ENCODE assay signal across 8 cellular contexts in the genomic region with DNA sequence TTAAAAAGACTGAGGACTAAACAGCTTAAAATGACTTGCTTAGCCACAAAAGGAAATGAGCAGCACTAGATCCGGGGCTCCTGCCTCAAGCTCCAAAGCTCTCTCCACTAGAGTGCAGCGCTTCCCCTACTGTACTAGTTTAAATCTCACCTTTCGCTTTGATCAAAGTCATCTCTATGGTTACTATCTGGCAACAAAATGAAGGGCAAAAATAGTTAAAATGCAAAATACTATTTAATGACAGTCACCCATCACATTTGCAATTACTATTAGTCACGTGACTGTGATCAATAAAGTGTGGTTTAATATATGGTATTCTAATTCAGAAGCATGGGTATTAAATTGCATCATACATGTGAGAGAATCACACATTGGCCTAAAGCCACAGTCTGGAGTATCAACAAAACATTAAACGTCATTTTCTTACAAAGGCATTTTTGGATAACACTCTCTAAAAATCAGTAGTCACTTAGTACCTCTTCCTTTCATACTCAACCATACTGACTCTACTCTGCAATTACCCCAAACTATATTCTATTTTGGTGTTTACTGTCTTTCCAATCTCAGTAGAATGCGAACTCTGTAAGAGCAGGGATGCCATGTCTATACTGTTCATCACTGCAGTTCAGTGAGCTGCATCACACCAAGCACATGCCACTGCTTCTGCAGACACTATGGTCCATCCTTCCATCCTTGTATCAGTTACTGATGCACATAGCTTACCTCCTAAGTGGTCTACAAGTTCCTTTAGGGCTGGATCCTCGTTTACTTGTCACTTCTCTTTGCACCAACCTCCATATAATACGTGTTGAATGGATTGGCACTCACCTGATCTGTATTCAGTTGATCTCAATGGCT. TPM values are rescaled to one million over a fixed set of nuclear protein-coding genes. Genes with fewer than 3 reads are reported as not detected.
DNase-seq lines count a peak whose midpoint lies in the region; ATAC-seq and TF ChIP-seq lines count a peak whose summit lies in the region.

No MANE protein-coding gene starts in this region.

- H3K27me3 ChIP-seq in CD4-positive, alpha-beta memory T cell (ENCODE audit: insufficient read depth, low read length), result no peaks in the 10 kb centered on the region
- H3K27me3 ChIP-seq in subcutaneous abdominal adipose tissue (ENCODE audit: control insufficient read depth in 5 of 5, insufficient read depth in 4 of 5, low read length in 5 of 5), result no peaks in the 10 kb centered on the region

- H3K27ac ChIP-seq in CD4-positive, alpha-beta memory T cell (ENCODE audit: low read depth, low read length), result peak overlapping the region; percentile 48
- peak overlapping the region; percentile 10 for H3K27ac ChIP-seq in subcutaneous abdominal adipose tissue (ENCODE audit: low read depth, low read length)

- peaks cover 75% of the 10 kb centered on the region for H3K4me1 ChIP-seq in CD4-positive, alpha-beta memory T cell (ENCODE audit: insufficient read depth, low read length)
- peaks cover 1 to 43% (median 34%) of the 10 kb centered on the region in 5 donors for H3K4me1 ChIP-seq in subcutaneous abdominal adipose tissue (ENCODE audit: control insufficient read depth in 5 of 5, insufficient read depth in 5 of 5, low read length in 5 of 5)

- peak overlapping the region; percentile 22 to 72 (median 55) for H3K4me3 Mint-ChIP-seq in CD4-positive, alpha-beta memory T cell

- H3K9me3 ChIP-seq in CD4-positive, alpha-beta memory T cell (ENCODE audit: control insufficient read depth in 1 of 2, low read length in 2 of 2), result no peaks in the 10 kb centered on the region
- no peaks in the 10 kb centered on the region for H3K9me3 ChIP-seq in subcutaneous abdominal adipose tissue (ENCODE audit: control insufficient read depth in 5 of 5, low read length in 5 of 5)

- no peak overlapping the region for H3K9ac ChIP-seq in subcutaneous abdominal adipose tissue (ENCODE audit: low read length in 5 of 5)

- CTCF ChIA-PET in CD4-positive, alpha-beta memory T cell (lab: Charles Lee; ENCODE audit: partially characterized antibody), result interaction anchor here (0.8 to 12.1 kb wide), 8 partner anchors 15 to 340 kb away, joined by 3 to 126 read pairs (median 4); a partner anchor contains a TSS

- peak overlapping the region; percentile 79 to 93 (median 90) for H3K27ac Mint-ChIP-seq in CD4-positive, alpha-beta memory T cell

- TF ChIP-seq CTCF in fibroblast of mammary gland (conservative IDR thresholded peaks at IDR 0.05; ENCODE audit: control insufficient read depth, insufficient read depth, low read depth, low read length), result peak; percentile 47

- ATAC-seq in HG02885 (IDR thresholded peaks at IDR 0.05; ENCODE audit: poor library complexity, unreplicated experiment) (no peak), HG02870 (IDR thresholded peaks at IDR 0.05; ENCODE audit: unreplicated experiment) (no peak)

- intact Hi-C loops in CD4-positive, alpha-beta memory T cell (cut with micrococcal nuclease), result loop anchor here (5.0 kb wide), 1 partner anchor 113 kb away; a partner anchor contains a TSS

- peaks cover 30 to 47% of the 10 kb centered on the region in 2 donors for H3K36me3 Mint-ChIP-seq in CD4-positive, alpha-beta memory T cell

- H3K4me1 Mint-ChIP-seq in CD4-positive, alpha-beta memory T cell, result peaks cover 48 to 80% (median 61%) of the 10 kb centered on the region in 4 donors

- H3K9me3 Mint-ChIP-seq in CD4-positive, alpha-beta memory T cell, result no peaks in the 10 kb centered on the region

- POLR2A ChIA-PET in CD4-positive, alpha-beta memory T cell (lab: Charles Lee; ENCODE audit: partially characterized antibody), result interaction anchor here (1.4 to 3.0 kb wide), 4 partner anchors 8 to 357 kb away, joined by 3 to 15 read pairs (median 6); a partner anchor contains a TSS

- H3K36me3 ChIP-seq in CD4-positive, alpha-beta memory T cell (ENCODE audit: insufficient read depth, low read length), result peaks cover 19% of the 10 kb centered on the region
- peaks cover 6 to 24% (median 20%) of the 10 kb centered on the region in 5 donors for H3K36me3 ChIP-seq in subcutaneous abdominal adipose tissue (ENCODE audit: control insufficient read depth in 5 of 5, insufficient read depth in 5 of 5, low read length in 5 of 5)

- DNase-seq in CD4-positive, alpha-beta memory T cell, result peak; percentile 66 to 86 (median 74)
- DNase-seq in Kasumi-1 (lab: John Stamatoyannopoulos, UW), result peak; percentile 88 to 90
- peak; percentile 66 for DNase-seq in activated CD4-positive, alpha-beta T cell treated with anti-CD3 and anti-CD28 coated beads for 48 hours
- DNase-seq in fibroblast of mammary gland (ENCODE audit: low read depth), result peak; percentile 54
- no peak for DNase-seq in NCI-H345 treated with DMSO at 0.1 percent for 48 hours (lab: John Stamatoyannopoulos, UW; ENCODE audit: unreplicated experiment)

- H3K27me3 Mint-ChIP-seq in CD4-positive, alpha-beta memory T cell, result no peaks in the 10 kb centered on the region

- no peak overlapping the region for H3K4me3 ChIP-seq in CD4-positive, alpha-beta memory T cell (ENCODE audit: low read length in 2 of 2)
- H3K4me3 ChIP-seq in fibroblast of mammary gland (ENCODE audit: control insufficient read depth, low read depth, low read length), result no peak overlapping the region
- no peak overlapping the region for H3K4me3 ChIP-seq in subcutaneous abdominal adipose tissue (ENCODE audit: low read depth in 1 of 5, low read length in 5 of 5)

RNA-seq across cellular contexts. Expression of a gene that starts 6.2 kb away (rescaled TPM):
- total RNA-seq in CD4-positive, alpha-beta memory T cell, result 10 to 100 TPM; 46.9 to 48.8 TPM
- 10 to 100 TPM; 34.5 to 49.8 TPM for polyA plus RNA-seq in CD4-positive, alpha-beta memory T cell

RNA-seq across cellular contexts. Expression of a gene that starts 16.9 kb away (rescaled TPM):
- total RNA-seq in CD4-positive, alpha-beta memory T cell, result 10 to 100 TPM; 68.4 to 71.2 TPM
- polyA plus RNA-seq in CD4-positive, alpha-beta memory T cell, result 100 to 1,000 TPM; 109 to 124 TPM
